1 cellular context compared by ENCODE assay signal in the genomic region with DNA sequence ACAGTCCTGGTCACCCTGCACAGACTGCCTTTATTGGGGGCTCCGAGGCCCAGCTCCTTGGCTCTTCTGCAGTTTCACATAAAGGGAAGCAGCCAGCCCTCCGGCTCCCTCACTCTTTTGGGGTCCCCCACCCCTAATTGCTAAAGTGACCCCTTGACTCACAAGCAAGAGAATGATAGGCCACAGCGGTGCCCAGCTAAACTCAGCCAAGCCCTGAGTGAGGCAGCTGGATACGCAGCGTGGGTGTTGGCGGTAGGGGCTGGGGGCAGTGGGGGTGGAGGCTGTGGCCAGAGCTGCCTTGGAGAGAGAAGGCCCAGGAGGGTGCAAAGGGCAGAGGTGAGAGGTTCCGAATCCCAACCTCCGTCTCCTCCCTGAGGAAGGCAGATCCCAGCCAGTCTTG.
TF ChIP-seq lines count a peak whose summit lies in the region.

No MANE protein-coding gene starts in this region.

TF ChIP-seq in WTC11, 78 proteins besides CTCF, POLR2A, EP300 and RAD21:
- TF ChIP-seq, protein P1, sequence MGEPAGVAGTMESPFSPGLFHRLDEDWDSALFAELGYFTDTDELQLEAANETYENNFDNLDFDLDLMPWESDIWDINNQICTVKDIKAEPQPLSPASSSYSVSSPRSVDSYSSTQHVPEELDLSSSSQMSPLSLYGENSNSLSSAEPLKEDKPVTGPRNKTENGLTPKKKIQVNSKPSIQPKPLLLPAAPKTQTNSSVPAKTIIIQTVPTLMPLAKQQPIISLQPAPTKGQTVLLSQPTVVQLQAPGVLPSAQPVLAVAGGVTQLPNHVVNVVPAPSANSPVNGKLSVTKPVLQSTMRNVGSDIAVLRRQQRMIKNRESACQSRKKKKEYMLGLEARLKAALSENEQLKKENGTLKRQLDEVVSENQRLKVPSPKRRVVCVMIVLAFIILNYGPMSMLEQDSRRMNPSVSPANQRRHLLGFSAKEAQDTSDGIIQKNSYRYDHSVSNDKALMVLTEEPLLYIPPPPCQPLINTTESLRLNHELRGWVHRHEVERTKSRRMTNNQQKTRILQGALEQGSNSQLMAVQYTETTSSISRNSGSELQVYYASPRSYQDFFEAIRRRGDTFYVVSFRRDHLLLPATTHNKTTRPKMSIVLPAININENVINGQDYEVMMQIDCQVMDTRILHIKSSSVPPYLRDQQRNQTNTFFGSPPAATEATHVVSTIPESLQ (CRISPR knock-in tag; IDR thresholded peaks at IDR 0.05) = no peak
- TF ChIP-seq TEAD1 (CRISPR knock-in tag; IDR thresholded peaks at IDR 0.05) (no peak), GTF2I (CRISPR knock-in tag; conservative IDR thresholded peaks at IDR 0.05) (no peak), ZNF396 (CRISPR knock-in tag; IDR thresholded peaks at IDR 0.05; ENCODE audit: borderline replicate concordance) (no peak), SOX15 (CRISPR knock-in tag; IDR thresholded peaks at IDR 0.05) (no peak), SMAD3 (CRISPR knock-in tag; IDR thresholded peaks at IDR 0.05; ENCODE audit: borderline replicate concordance) (no peak), ZNF671 (CRISPR knock-in tag; IDR thresholded peaks at IDR 0.05) (no peak)
- TF ChIP-seq, protein P2, sequence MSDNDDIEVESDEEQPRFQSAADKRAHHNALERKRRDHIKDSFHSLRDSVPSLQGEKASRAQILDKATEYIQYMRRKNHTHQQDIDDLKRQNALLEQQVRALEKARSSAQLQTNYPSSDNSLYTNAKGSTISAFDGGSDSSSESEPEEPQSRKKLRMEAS (CRISPR knock-in tag; IDR thresholded peaks at IDR 0.05) = no peak
- TF ChIP-seq, protein P3, sequence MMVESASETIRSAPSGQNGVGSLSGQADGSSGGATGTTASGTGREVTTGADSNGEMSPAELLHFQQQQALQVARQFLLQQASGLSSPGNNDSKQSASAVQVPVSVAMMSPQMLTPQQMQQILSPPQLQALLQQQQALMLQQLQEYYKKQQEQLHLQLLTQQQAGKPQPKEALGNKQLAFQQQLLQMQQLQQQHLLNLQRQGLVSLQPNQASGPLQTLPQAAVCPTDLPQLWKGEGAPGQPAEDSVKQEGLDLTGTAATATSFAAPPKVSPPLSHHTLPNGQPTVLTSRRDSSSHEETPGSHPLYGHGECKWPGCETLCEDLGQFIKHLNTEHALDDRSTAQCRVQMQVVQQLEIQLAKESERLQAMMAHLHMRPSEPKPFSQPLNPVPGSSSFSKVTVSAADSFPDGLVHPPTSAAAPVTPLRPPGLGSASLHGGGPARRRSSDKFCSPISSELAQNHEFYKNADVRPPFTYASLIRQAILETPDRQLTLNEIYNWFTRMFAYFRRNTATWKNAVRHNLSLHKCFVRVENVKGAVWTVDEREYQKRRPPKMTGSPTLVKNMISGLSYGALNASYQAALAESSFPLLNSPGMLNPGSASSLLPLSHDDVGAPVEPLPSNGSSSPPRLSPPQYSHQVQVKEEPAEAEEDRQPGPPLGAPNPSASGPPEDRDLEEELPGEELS (CRISPR knock-in tag; IDR thresholded peaks at IDR 0.05) = no peak
- TF ChIP-seq, protein P4, sequence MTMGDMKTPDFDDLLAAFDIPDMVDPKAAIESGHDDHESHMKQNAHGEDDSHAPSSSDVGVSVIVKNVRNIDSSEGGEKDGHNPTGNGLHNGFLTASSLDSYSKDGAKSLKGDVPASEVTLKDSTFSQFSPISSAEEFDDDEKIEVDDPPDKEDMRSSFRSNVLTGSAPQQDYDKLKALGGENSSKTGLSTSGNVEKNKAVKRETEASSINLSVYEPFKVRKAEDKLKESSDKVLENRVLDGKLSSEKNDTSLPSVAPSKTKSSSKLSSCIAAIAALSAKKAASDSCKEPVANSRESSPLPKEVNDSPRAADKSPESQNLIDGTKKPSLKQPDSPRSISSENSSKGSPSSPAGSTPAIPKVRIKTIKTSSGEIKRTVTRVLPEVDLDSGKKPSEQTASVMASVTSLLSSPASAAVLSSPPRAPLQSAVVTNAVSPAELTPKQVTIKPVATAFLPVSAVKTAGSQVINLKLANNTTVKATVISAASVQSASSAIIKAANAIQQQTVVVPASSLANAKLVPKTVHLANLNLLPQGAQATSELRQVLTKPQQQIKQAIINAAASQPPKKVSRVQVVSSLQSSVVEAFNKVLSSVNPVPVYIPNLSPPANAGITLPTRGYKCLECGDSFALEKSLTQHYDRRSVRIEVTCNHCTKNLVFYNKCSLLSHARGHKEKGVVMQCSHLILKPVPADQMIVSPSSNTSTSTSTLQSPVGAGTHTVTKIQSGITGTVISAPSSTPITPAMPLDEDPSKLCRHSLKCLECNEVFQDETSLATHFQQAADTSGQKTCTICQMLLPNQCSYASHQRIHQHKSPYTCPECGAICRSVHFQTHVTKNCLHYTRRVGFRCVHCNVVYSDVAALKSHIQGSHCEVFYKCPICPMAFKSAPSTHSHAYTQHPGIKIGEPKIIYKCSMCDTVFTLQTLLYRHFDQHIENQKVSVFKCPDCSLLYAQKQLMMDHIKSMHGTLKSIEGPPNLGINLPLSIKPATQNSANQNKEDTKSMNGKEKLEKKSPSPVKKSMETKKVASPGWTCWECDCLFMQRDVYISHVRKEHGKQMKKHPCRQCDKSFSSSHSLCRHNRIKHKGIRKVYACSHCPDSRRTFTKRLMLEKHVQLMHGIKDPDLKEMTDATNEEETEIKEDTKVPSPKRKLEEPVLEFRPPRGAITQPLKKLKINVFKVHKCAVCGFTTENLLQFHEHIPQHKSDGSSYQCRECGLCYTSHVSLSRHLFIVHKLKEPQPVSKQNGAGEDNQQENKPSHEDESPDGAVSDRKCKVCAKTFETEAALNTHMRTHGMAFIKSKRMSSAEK (CRISPR knock-in tag; IDR thresholded peaks at IDR 0.05; ENCODE audit: borderline replicate concordance) = no peak
- TF ChIP-seq, protein P5, sequence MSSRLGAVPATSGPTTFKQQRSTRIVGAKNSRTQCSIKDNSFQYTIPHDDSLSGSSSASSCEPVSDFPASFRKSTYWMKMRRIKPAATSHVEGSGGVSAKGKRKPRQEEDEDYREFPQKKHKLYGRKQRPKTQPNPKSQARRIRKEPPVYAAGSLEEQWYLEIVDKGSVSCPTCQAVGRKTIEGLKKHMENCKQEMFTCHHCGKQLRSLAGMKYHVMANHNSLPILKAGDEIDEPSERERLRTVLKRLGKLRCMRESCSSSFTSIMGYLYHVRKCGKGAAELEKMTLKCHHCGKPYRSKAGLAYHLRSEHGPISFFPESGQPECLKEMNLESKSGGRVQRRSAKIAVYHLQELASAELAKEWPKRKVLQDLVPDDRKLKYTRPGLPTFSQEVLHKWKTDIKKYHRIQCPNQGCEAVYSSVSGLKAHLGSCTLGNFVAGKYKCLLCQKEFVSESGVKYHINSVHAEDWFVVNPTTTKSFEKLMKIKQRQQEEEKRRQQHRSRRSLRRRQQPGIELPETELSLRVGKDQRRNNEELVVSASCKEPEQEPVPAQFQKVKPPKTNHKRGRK (CRISPR knock-in tag; IDR thresholded peaks at IDR 0.05; ENCODE audit: borderline replicate concordance) = no peak
